In genomic region chrX:118727686-118728339, GRCh38 we compare ENCODE assay signal across 8 cellular contexts. TPM values are rescaled to one million over a fixed set of nuclear protein-coding genes. Genes with fewer than 3 reads are reported as not detected.
DNase-seq lines count a peak whose midpoint lies in the region; ATAC-seq and TF ChIP-seq lines count a peak whose summit lies in the region.

No MANE protein-coding gene starts in this region.

- peak overlapping the region; percentile 34; the same call in 1 of the 2 replicates for H3K4me3 ChIP-seq in GM08714 (ENCODE audit: low read length)
- peak overlapping the region; percentile 25 to 75 (median 66) for H3K4me3 ChIP-seq in heart right ventricle
- peak overlapping the region; percentile 60 to 64 for H3K4me3 ChIP-seq in prostate gland

- TF ChIP-seq POLR2A in prostate gland (IDR thresholded peaks at IDR 0.05): peak; percentile 16

- H3K9me3 Mint-ChIP-seq in activated T-helper 1 cell treated with anti-CD3 and anti-CD28 coated beads, Interleukin-12 subunit alpha, Interleukin-12 subunit beta, Interleukin-2, Interleukin-4 antibody, amounts not matched to agents 30 ng/mL and 10 ng/mL and 1 ng/mL, durations not matched to agents 14 hours and 24 hours and 36 hours: no peaks in the 10 kb centered on the region

- H3K36me3 Mint-ChIP-seq in activated T-helper 1 cell treated with anti-CD3 and anti-CD28 coated beads, Interleukin-12 subunit alpha, Interleukin-12 subunit beta, Interleukin-2, Interleukin-4 antibody, amounts not matched to agents 30 ng/mL and 10 ng/mL and 1 ng/mL, durations not matched to agents 14 hours and 24 hours and 36 hours (ENCODE audit: low read depth): no peaks in the 10 kb centered on the region

- no peak overlapping the region for H3K27ac Mint-ChIP-seq in activated T-helper 1 cell treated with anti-CD3 and anti-CD28 coated beads, Interleukin-12 subunit alpha, Interleukin-12 subunit beta, Interleukin-2, Interleukin-4 antibody, amounts not matched to agents 30 ng/mL and 10 ng/mL and 1 ng/mL, durations not matched to agents 14 hours and 24 hours and 36 hours

- ATAC-seq in HG02623 (IDR thresholded peaks at IDR 0.05; ENCODE audit: unreplicated experiment) (peak; percentile 10), heart right ventricle (peak; percentile 45 to 70 (median 56)), HG02981 (IDR thresholded peaks at IDR 0.05; ENCODE audit: unreplicated experiment) (no peak), HG03565 (IDR thresholded peaks at IDR 0.05; ENCODE audit: unreplicated experiment) (no peak)

- peaks cover 5% of the 10 kb centered on the region for H3K4me1 Mint-ChIP-seq in activated T-helper 1 cell treated with anti-CD3 and anti-CD28 coated beads, Interleukin-12 subunit alpha, Interleukin-12 subunit beta, Interleukin-2, Interleukin-4 antibody, amounts not matched to agents 30 ng/mL and 10 ng/mL and 1 ng/mL, durations not matched to agents 14 hours and 24 hours and 36 hours (ENCODE audit: low read depth)

- no peak for TF ChIP-seq CTCF in heart right ventricle (IDR thresholded peaks at IDR 0.05)
- TF ChIP-seq CTCF in prostate gland (IDR thresholded peaks at IDR 0.05): no peak

- H3K27me3 ChIP-seq in heart right ventricle (peaks cover 0 to 6% (median 0%) of the 10 kb centered on the region in 7 donors), prostate gland (replicated peaks; ENCODE audit: insufficient read depth) (no peaks in the 10 kb centered on the region)

- WGBS in heart right ventricle, 2 donors: 0 to 1% methylated on average over 32 to 60 of the region's 73 CpGs
- WGBS in prostate gland: 2% methylated on average over 14 of the region's 73 CpGs

- H3K36me3 ChIP-seq in heart right ventricle (no peaks in the 10 kb centered on the region), prostate gland (no peaks in the 10 kb centered on the region)

- intact Hi-C loops in activated T-helper 1 cell treated with anti-CD3 and anti-CD28 coated beads, Interleukin-12 subunit alpha, Interleukin-12 subunit beta, Interleukin-2, Interleukin-4 antibody, amounts not matched to agents 30 ng/mL and 10 ng/mL and 1 ng/mL, durations not matched to agents 14 hours and 24 hours and 36 hours (cut with micrococcal nuclease): no loop called here
- intact Hi-C loops in heart right ventricle (cut with DNase I): no loop called here
- intact Hi-C loops in prostate gland (cut with DNase I): no loop called here

- H3K4me3 Mint-ChIP-seq in activated T-helper 1 cell treated with anti-CD3 and anti-CD28 coated beads, Interleukin-12 subunit alpha, Interleukin-12 subunit beta, Interleukin-2, Interleukin-4 antibody, amounts not matched to agents 30 ng/mL and 10 ng/mL and 1 ng/mL, durations not matched to agents 14 hours and 24 hours and 36 hours: peak overlapping the region; percentile 68

- no peak for DNase-seq in activated T-helper 1 cell treated with anti-CD3 and anti-CD28 coated beads, Interleukin-12 subunit alpha, Interleukin-12 subunit beta, Interleukin-2, Interleukin-4 antibody, amounts not matched to agents 30 ng/mL and 10 ng/mL and 1 ng/mL, durations not matched to agents 14 hours and 24 hours and 36 hours (ENCODE audit: low spot score)
- peak; percentile 41 to 54 for DNase-seq in heart right ventricle
- peak; percentile 11 for DNase-seq in prostate gland (ENCODE audit: low spot score)
- DNase-seq in NK-92 (lab: John Stamatoyannopoulos, UW; ENCODE audit: unreplicated experiment): no peak

- H3K4me1 ChIP-seq in heart right ventricle: peaks cover 0 to 58% (median 0%) of the 10 kb centered on the region in 9 donors
- no peaks in the 10 kb centered on the region for H3K4me1 ChIP-seq in prostate gland (replicated peaks)

- H3K9me3 ChIP-seq in heart right ventricle: peaks cover 0 to 1% (median 0%) of the 10 kb centered on the region in 11 donors
- H3K9me3 ChIP-seq in prostate gland: no peaks in the 10 kb centered on the region

- H3K27ac ChIP-seq in heart right ventricle: peak overlapping the region; percentile 85 to 97 (median 92)
- H3K27ac ChIP-seq in prostate gland: peak overlapping the region; percentile 78 to 82

- H3K27me3 Mint-ChIP-seq in activated T-helper 1 cell treated with anti-CD3 and anti-CD28 coated beads, Interleukin-12 subunit alpha, Interleukin-12 subunit beta, Interleukin-2, Interleukin-4 antibody, amounts not matched to agents 30 ng/mL and 10 ng/mL and 1 ng/mL, durations not matched to agents 14 hours and 24 hours and 36 hours (ENCODE audit: insufficient read depth): peaks cover 14% of the 10 kb centered on the region

RNA-seq across cellular contexts. Expression of gene IL13RA1, which starts 0.4 kb away (rescaled TPM):
- 0.57 and 0.73 TPM in 2 replicates for total RNA-seq in activated T-helper 1 cell treated with anti-CD3 and anti-CD28 coated beads, Interleukin-12 subunit alpha, Interleukin-12 subunit beta, Interleukin-2, Interleukin-4 antibody, amounts not matched to agents 30 ng/mL and 10 ng/mL and 1 ng/mL, durations not matched to agents 14 hours and 24 hours and 36 hours
- total RNA-seq in heart right ventricle: 10 to 100 TPM in 8 of 10 donors, 1 to 10 TPM in 2; 8.9 to 38.4 (median 13.1) TPM
- polyA plus RNA-seq in heart right ventricle: 10 to 100 TPM in 1 of 2 donors, 1 to 10 TPM in 1; 8.6 to 14.0 TPM
- 10 to 100 TPM; 24.7 to 46.4 TPM for total RNA-seq in prostate gland

Comparison
In these comparisons a context has a peak if more than half of its experiments do, and no peak if none do; other contexts are left out.
1. ATAC-seq: peak in HG02623 (single experiment) and heart right ventricle (8 of 8); none in HG02981 (single experiment) and HG03565 (single experiment).
2. DNase-seq: peak in heart right ventricle (2 of 2) and prostate gland (single experiment); none in activated T-helper 1 cell treated with anti-CD3 and anti-CD28 coated beads, Interleukin-12 subunit alpha, Interleukin-12 subunit beta, Interleukin-2, Interleukin-4 antibody, amounts not matched to agents 30 ng/mL and 10 ng/mL and 1 ng/mL, durations not matched to agents 14 hours and 24 hours and 36 hours (single experiment) and NK-92 (single experiment).
3. Peak in every context shown above with its lines, with median percentiles within 50 percentile points of each other: H3K4me3 ChIP-seq.